21 cellular contexts compared by ENCODE assay signal in the genomic region with DNA sequence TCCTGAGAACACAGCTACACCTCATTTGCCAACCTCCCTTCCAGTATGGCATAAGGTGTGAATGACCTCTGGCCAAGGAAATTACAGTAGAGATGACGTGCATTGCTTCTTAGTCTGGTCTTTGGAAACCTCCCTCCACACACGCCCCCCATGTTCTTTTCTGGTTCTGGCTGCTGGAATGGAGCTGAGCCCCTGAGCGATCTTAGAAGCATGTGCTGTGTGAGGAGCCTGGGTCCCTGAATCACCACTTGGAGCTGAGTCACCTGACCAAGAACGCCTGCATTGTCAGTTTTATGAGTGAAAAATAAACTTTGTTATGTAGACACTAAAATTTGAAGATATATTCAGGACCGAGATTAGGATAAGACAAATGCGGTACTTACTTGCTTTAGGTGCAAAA.
A peak's percentile ranks its signal among the peaks of the same experiment; 100 is the strongest.
DNase-seq lines count a peak whose midpoint lies in the region; ATAC-seq, FAIRE-seq and TF ChIP-seq lines count a peak whose summit lies in the region.
"Had no signal": no experiment of that assay in that cellular context is flagged by ENCODE, and none has a peak within 500 bp of the region (broad histone marks: within the 10 kb centered on the region; RNA-seq: fewer than 3 reads in every experiment).

No MANE protein-coding gene starts in this region.

- FAIRE-seq in RCC 7860 (lab: Jason Lieb, UNC): no peak
- FAIRE-seq: A204.1, K562 had no signal

- no peak overlapping the region for H3K4me3 ChIP-seq in foreskin fibroblast (ENCODE audit: low read depth in 1 of 2, low read length in 2 of 2)
- H3K4me3 ChIP-seq: K562 had no signal

- no peak for ATAC-seq in GM21723 (IDR thresholded peaks at IDR 0.05; ENCODE audit: unreplicated experiment)
- ATAC-seq: K562, SK-N-SH treated with all-trans-retinoic acid at 6 μM for 48 hours had no signal

- DNase-seq in EH (ENCODE audit: low read depth) (peak; percentile 51), HK-2 (ENCODE audit: unreplicated experiment) (peak; percentile 57), RCC 7860 (ENCODE audit: low spot score) (peak; percentile 54), foreskin fibroblast (peak; percentile 66 to 71), ecto neural progenitor cell (ENCODE audit: low spot score) (no peak), HuH-7.5 (ENCODE audit: low spot score) (no peak), NCI-H774 (lab: John Stamatoyannopoulos, UW) (no peak)
- DNase-seq: Calu3; CD8-positive, alpha-beta memory T cell; H9; NCI-H1092 treated with DMSO at 0.1 percent for 48 hours; NCI-H1436 treated with DMSO at 0.1 percent for 48 hours; NCI-H1930; NCI-H2171; NCI-H524 treated with DMSO at 0.1 percent for 48 hours; RPMI8226; SIG-M5 had no signal

- no peak for TF ChIP-seq CTCF in foreskin fibroblast (IDR thresholded peaks at IDR 0.05; ENCODE audit: low read depth, low read length)

Comparison
In these comparisons a context has a peak if more than half of its experiments do, and no peak if none do; other contexts are left out.
1. DNase-seq: peak in EH (single experiment), HK-2 (single experiment), RCC 7860 (single experiment) and foreskin fibroblast (2 of 2); none in ecto neural progenitor cell (single experiment), HuH-7.5 (single experiment) and NCI-H774 (single experiment).